In genomic region chr22:49738006-49738405, GRCh38 we compare ENCODE assay signal across 18 cellular contexts.
DNase-seq lines count a peak whose midpoint lies in the region; ATAC-seq, FAIRE-seq and TF ChIP-seq lines count a peak whose summit lies in the region.
"Had no signal": no experiment of that assay in that cellular context is flagged by ENCODE, and none has a peak within 500 bp of the region (broad histone marks: within the 10 kb centered on the region; RNA-seq: fewer than 3 reads in every experiment).

No MANE protein-coding gene starts in this region.

- TF ChIP-seq CTCF in kidney (IDR thresholded peaks at IDR 0.05; ENCODE audit: borderline replicate concordance, extremely low read depth, insufficient read depth) = no peak
- no peak for TF ChIP-seq CTCF in upper lobe of right lung (IDR thresholded peaks at IDR 0.05)

- H3K27me3 Mint-ChIP-seq in activated CD8-positive, alpha-beta memory T cell treated with anti-CD3 and anti-CD28 coated beads, Interleukin-2, amount 10 ng/mL, durations not matched to agents 7 days and 5 days = peaks cover 35% of the 10 kb centered on the region

- no peaks in the 10 kb centered on the region for H3K4me1 ChIP-seq in kidney (ENCODE audit: control insufficient read depth in 1 of 2, insufficient read depth in 1 of 2, low read depth in 1 of 2, low read length in 2 of 2)
- H3K4me1 ChIP-seq in upper lobe of right lung = no peaks in the 10 kb centered on the region
- H3K4me1 ChIP-seq: Caco-2, HAP-1 had no signal

- intact Hi-C loops in kidney (cut with DNase I) = no loop called here
- intact Hi-C loops in upper lobe of right lung (cut with DNase I) = no loop called here

- H3K36me3 Mint-ChIP-seq in activated CD8-positive, alpha-beta memory T cell treated with anti-CD3 and anti-CD28 coated beads, Interleukin-2, amount 10 ng/mL, durations not matched to agents 7 days and 5 days = peaks cover 4% of the 10 kb centered on the region

- H3K4me1 Mint-ChIP-seq in activated CD8-positive, alpha-beta memory T cell treated with anti-CD3 and anti-CD28 coated beads, Interleukin-2, amount 10 ng/mL, durations not matched to agents 7 days and 5 days = peaks cover 2% of the 10 kb centered on the region

- ATAC-seq in activated CD8-positive, alpha-beta memory T cell treated with anti-CD3 and anti-CD28 coated beads, Interleukin-2, amount 10 ng/mL, durations not matched to agents 7 days and 5 days = no peak
- ATAC-seq in upper lobe of right lung = no peak

- no peak overlapping the region for H3K27ac ChIP-seq in kidney (ENCODE audit: low read depth in 2 of 2, low read length in 2 of 2)
- H3K27ac ChIP-seq in upper lobe of right lung = no peak overlapping the region
- H3K27ac ChIP-seq: BLaER1, HL-60 had no signal

- H3K9ac ChIP-seq in kidney (ENCODE audit: low read length in 2 of 2) = no peak overlapping the region
- H3K9ac ChIP-seq: BLaER1 had no signal

- CTCF ChIA-PET in activated CD8-positive, alpha-beta memory T cell treated with anti-CD3 and anti-CD28 coated beads, Interleukin-2, amount 10 ng/mL, durations not matched to agents 7 days and 5 days (lab: Charles Lee) = no interaction called here

- peak; percentile 33 for DNase-seq in activated CD8-positive, alpha-beta memory T cell treated with anti-CD3 and anti-CD28 coated beads for 24 hours
- no peak for DNase-seq in activated CD8-positive, alpha-beta memory T cell treated with anti-CD3 and anti-CD28 coated beads, Interleukin-2, amount 50 U/mL, for 4 hours
- peak; percentile 36 for DNase-seq in activated CD8-positive, alpha-beta memory T cell treated with anti-CD3 and anti-CD28 coated beads, Interleukin-2, amount 10 ng/mL, durations not matched to agents 7 days and 5 days
- DNase-seq in kidney (peak; percentile 55), upper lobe of right lung (peak; percentile 30), NK-92 (lab: John Stamatoyannopoulos, UW; ENCODE audit: unreplicated experiment) (no peak), HT-29 (ENCODE audit: low spot score) (no peak)
- DNase-seq: 8988T; AML-193; Caco-2; CD8-positive, alpha-beta memory T cell; DND-41; GDM1 had no signal

- no peak for FAIRE-seq in kidney (lab: Jason Lieb, UNC)
- FAIRE-seq: GM19239, H1 had no signal

- H3K9me3 ChIP-seq in kidney (ENCODE audit: control insufficient read depth in 1 of 2, low read length in 2 of 2) = peaks cover 0 to 3% of the 10 kb centered on the region in 2 donors
- no peaks in the 10 kb centered on the region for H3K9me3 ChIP-seq in upper lobe of right lung
- H3K9me3 ChIP-seq: Caco-2 had no signal

- H3K4me3 Mint-ChIP-seq in activated CD8-positive, alpha-beta memory T cell treated with anti-CD3 and anti-CD28 coated beads, Interleukin-2, amount 10 ng/mL, durations not matched to agents 7 days and 5 days = no peak overlapping the region
- H3K4me3 Mint-ChIP-seq: CD8-positive, alpha-beta memory T cell had no signal

- H3K27me3 ChIP-seq in upper lobe of right lung = peaks cover 22% of the 10 kb centered on the region

- H3K4me3 ChIP-seq in kidney (ENCODE audit: low read length in 2 of 2) (no peak overlapping the region), upper lobe of right lung (no peak overlapping the region)
- H3K4me3 ChIP-seq: BLaER1, HAP-1 had no signal

- H3K9me3 Mint-ChIP-seq in activated CD8-positive, alpha-beta memory T cell treated with anti-CD3 and anti-CD28 coated beads, Interleukin-2, amount 10 ng/mL, durations not matched to agents 7 days and 5 days (ENCODE audit: low read depth) = no peaks in the 10 kb centered on the region

- no peaks in the 10 kb centered on the region for H3K36me3 ChIP-seq in kidney (ENCODE audit: control insufficient read depth in 1 of 2, insufficient read depth in 2 of 2, low read length in 2 of 2)
- no peaks in the 10 kb centered on the region for H3K36me3 ChIP-seq in upper lobe of right lung
- H3K36me3 ChIP-seq: BLaER1, HAP-1 had no signal

- H3K27ac Mint-ChIP-seq in activated CD8-positive, alpha-beta memory T cell treated with anti-CD3 and anti-CD28 coated beads, Interleukin-2, amount 10 ng/mL, durations not matched to agents 7 days and 5 days = no peak overlapping the region
- H3K27ac Mint-ChIP-seq: CD8-positive, alpha-beta memory T cell had no signal

Comparison
In these comparisons a context has a peak if more than half of its experiments do, and no peak if none do; other contexts are left out.
1. DNase-seq: peak in activated CD8-positive, alpha-beta memory T cell treated with anti-CD3 and anti-CD28 coated beads for 24 hours (single experiment), activated CD8-positive, alpha-beta memory T cell treated with anti-CD3 and anti-CD28 coated beads, Interleukin-2, amount 10 ng/mL, durations not matched to agents 7 days and 5 days (single experiment), kidney (single experiment) and upper lobe of right lung (single experiment); none in activated CD8-positive, alpha-beta memory T cell treated with anti-CD3 and anti-CD28 coated beads, Interleukin-2, amount 50 U/mL, for 4 hours (single experiment), NK-92 (single experiment) and HT-29 (single experiment).